In the genomic region with DNA sequence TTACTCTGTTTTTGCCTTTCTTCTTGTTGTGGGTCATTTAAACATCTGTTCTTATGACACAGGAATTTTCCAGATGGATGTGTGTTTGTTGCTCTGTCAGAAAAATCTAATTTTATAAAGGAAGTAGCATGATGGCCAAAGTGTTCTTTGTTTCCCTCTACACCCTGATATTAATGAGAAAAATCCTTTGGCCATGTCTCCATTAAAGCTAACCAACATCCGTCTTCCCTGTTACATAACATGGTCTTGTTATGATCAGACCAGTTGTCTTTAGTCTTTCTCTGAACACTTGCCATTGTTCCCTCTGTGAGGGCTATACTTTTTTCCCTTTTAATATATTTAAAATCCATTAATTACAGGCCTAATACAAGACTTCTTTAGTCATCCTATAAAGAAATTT, we compare ENCODE assay signal across 27 cellular contexts.
"Had no signal": no experiment of that assay in that cellular context is flagged by ENCODE, and none has a peak within 500 bp of the region (broad histone marks: within the 10 kb centered on the region; RNA-seq: fewer than 3 reads in every experiment).

No MANE protein-coding gene starts in this region.

- H3K4me3 ChIP-seq: adrenal gland, body of pancreas, colonic mucosa had no signal

- H3K36me3 ChIP-seq: adrenal gland, colonic mucosa, WERI-Rb-1 had no signal

- DNase-seq: activated B cell treated with CpG ODN at 0.5 μM for 24 hours; activated CD4-positive, alpha-beta memory T cell treated with anti-CD3 and anti-CD28 coated beads for 36 hours; activated CD4-positive, alpha-beta T cell treated with anti-CD3 and anti-CD28 coated beads, Interleukin-2, amount 10 ng/mL, durations not matched to agents 24 days and 14 days; activated CD8-positive, alpha-beta memory T cell treated with anti-CD3 and anti-CD28 coated beads, Interleukin-2, amount 10 ng/mL, durations not matched to agents 7 days and 5 days; activated CD8-positive, alpha-beta memory T cell treated with anti-CD3 and anti-CD28 coated beads, Interleukin-2, amount 50 U/mL, for 4 hours; activated CD8-positive, alpha-beta T cell treated with anti-CD3 and anti-CD28 coated beads, Interleukin-2, amount 10 ng/mL, durations not matched to agents 7 days and 5 days; activated effector memory CD4-positive, alpha-beta T cell treated with anti-CD3 and anti-CD28 coated beads, Interleukin-2, amount 50 U/mL, for 16 hours; activated naive CD4-positive, alpha-beta T cell treated with anti-CD3 and anti-CD28 coated beads for 36 hours; activated naive CD8-positive, alpha-beta T cell treated with anti-CD3 and anti-CD28 coated beads for 36 hours; activated naive CD8-positive, alpha-beta T cell treated with anti-CD3 and anti-CD28 coated beads, Interleukin-2, amount 50 U/mL, for 24 hours; activated T-cell treated with anti-CD3 and anti-CD28 coated beads, Interleukin-2, amount 50 U/mL, for 1 hour; activated T-cell treated with anti-CD3 and anti-CD28 coated beads, Interleukin-2, amount 50 U/mL, for 48 hours; adrenal gland; amygdala; aorta; body of pancreas; central memory CD4-positive, alpha-beta T cell; cerebellar nuclear complex; colonic mucosa; effector CD8-positive, alpha-beta T cell; foreskin fibroblast; T-helper 1 cell; T-helper 17 cell; T1000; WERI-Rb-1 had no signal

- ATAC-seq: activated CD4-positive, CD25-positive, alpha-beta regulatory T cell treated with anti-CD3 and anti-CD28 coated beads, Interleukin-2, amount 50 U/mL, for 24 hours; activated CD8-positive, alpha-beta memory T cell treated with anti-CD3 and anti-CD28 coated beads, Interleukin-2, amount 10 ng/mL, durations not matched to agents 7 days and 5 days; activated CD8-positive, alpha-beta T cell treated with anti-CD3 and anti-CD28 coated beads, Interleukin-2, amount 10 ng/mL, durations not matched to agents 7 days and 5 days; activated naive CD8-positive, alpha-beta T cell treated with anti-CD3 and anti-CD28 coated beads, Interleukin-2, amount 50 U/mL, for 24 hours; body of pancreas; T-helper 17 cell had no signal

- H3K9me3 ChIP-seq: adrenal gland, body of pancreas, colonic mucosa had no signal

- H3K27me3 ChIP-seq: adrenal gland, body of pancreas, colonic mucosa had no signal

- H3K4me1 ChIP-seq: adrenal gland, body of pancreas, colonic mucosa had no signal

- H3K27ac ChIP-seq: adrenal gland, body of pancreas, colonic mucosa, epithelial cell of prostate, WERI-Rb-1 had no signal
